ENCODE assay signal across 20 cellular contexts in the genomic region with DNA sequence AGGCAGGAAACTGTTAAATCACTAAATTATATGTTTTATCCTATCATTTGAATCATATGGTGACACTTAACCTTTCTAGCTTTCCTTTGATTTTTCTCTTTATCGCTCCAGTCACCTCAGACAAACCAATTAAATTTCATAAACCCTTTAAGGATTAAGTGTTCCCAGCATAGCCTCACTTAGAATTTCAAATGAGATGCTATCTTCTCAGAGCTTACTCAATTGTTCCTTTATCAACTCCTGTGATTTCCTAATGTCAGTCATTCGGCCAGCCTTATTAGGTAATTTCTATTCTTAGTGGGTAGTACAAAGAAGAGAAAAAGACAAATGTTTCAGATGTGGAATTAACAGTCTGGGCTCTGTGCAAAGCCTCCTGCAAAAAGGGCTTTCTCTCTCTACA.
DNase-seq lines count a peak whose midpoint lies in the region; ATAC-seq and TF ChIP-seq lines count a peak whose summit lies in the region.
"Had no signal": no experiment of that assay in that cellular context is flagged by ENCODE, and none has a peak within 500 bp of the region (broad histone marks: within the 10 kb centered on the region; RNA-seq: fewer than 3 reads in every experiment).

No MANE protein-coding gene starts in this region.

- no peaks in the 10 kb centered on the region for H3K36me3 ChIP-seq in adipocyte (ENCODE audit: control insufficient read depth, insufficient read depth, low read length, severe bottlenecking)
- no peaks in the 10 kb centered on the region for H3K36me3 ChIP-seq in neural cell (ENCODE audit: insufficient read depth, low read length)
- H3K36me3 ChIP-seq: Peyer's patch had no signal

- DNase-seq in NCI-H82 (lab: John Stamatoyannopoulos, UW) (peak; percentile 48), NCI-H82 treated with DMSO at 0.1 percent for 48 hours (lab: John Stamatoyannopoulos, UW; ENCODE audit: unreplicated experiment) (no peak), adipocyte (ENCODE audit: low read depth) (peak; percentile 45), Ammon's horn (ENCODE audit: low spot score) (no peak), retina (no peak)
- DNase-seq: C1 segment of cervical spinal cord, HFFc6, KBM-7, MM.1S, NCI-H1092 treated with DMSO at 0.1 percent for 48 hours, NCI-H1436 treated with DMSO at 0.1 percent for 48 hours, NCI-H2029, NCI-H345, NCI-H524, NCI-H774, Peyer's patch had no signal

- H3K9me2 ChIP-seq in neural cell (ENCODE audit: insufficient read depth, low read length) = no peaks in the 10 kb centered on the region

- TF ChIP-seq RAD21 in neural cell (conservative IDR thresholded peaks at IDR 0.05) = peak; percentile 49

- H3K27me3 ChIP-seq in adipocyte (replicated peaks; ENCODE audit: control insufficient read depth, insufficient read depth, low read length) (no peaks in the 10 kb centered on the region), neural cell (ENCODE audit: insufficient read depth, low read depth, low read length) (no peaks in the 10 kb centered on the region)
- H3K27me3 ChIP-seq: Peyer's patch had no signal

- TF ChIP-seq EP300 in neural cell (conservative IDR thresholded peaks at IDR 0.05; ENCODE audit: poor library complexity, severe bottlenecking) = peak; percentile 91

- H3K9ac ChIP-seq in adipocyte (ENCODE audit: low read length) = no peak overlapping the region
- H3K9ac ChIP-seq in neural cell (ENCODE audit: low read length) = peak overlapping the region; percentile 67

- ATAC-seq in HG03196 (IDR thresholded peaks at IDR 0.05; ENCODE audit: unreplicated experiment) = no peak
- ATAC-seq in GM19395 (IDR thresholded peaks at IDR 0.05; ENCODE audit: unreplicated experiment) = no peak

- no peak overlapping the region for H2AFZ ChIP-seq in neural cell (ENCODE audit: low read depth, low read length)

- no peak overlapping the region for H3K4me2 ChIP-seq in neural cell (ENCODE audit: low read length)

- no peak for TF ChIP-seq CTCF in neural cell (IDR thresholded peaks at IDR 0.05; ENCODE audit: poor library complexity, severe bottlenecking)

- H3K27ac ChIP-seq in neural cell (ENCODE audit: low read length) = peak overlapping the region; percentile 97
- H3K27ac ChIP-seq: 22Rv1, Peyer's patch had no signal

- peaks cover 13% of the 10 kb centered on the region for H3F3A ChIP-seq in neural cell (ENCODE audit: insufficient read depth, low read length, poor library complexity, severe bottlenecking)

- H3K9me3 ChIP-seq in adipocyte (ENCODE audit: control insufficient read depth, low read length) (peaks cover 15% of the 10 kb centered on the region), neural cell (ENCODE audit: low read length) (no peaks in the 10 kb centered on the region)
- H3K9me3 ChIP-seq: Peyer's patch had no signal

- no peaks in the 10 kb centered on the region for H4K20me1 ChIP-seq in neural cell (ENCODE audit: insufficient read depth)

- no peak overlapping the region for H3K4me3 ChIP-seq in adipocyte (ENCODE audit: low read length)
- H3K4me3 ChIP-seq in neural cell (ENCODE audit: low read length) = peak overlapping the region; percentile 20
- H3K4me3 ChIP-seq: Peyer's patch had no signal

- H3K4me1 ChIP-seq in adipocyte (ENCODE audit: control insufficient read depth, insufficient read depth, low read length) = no peaks in the 10 kb centered on the region
- H3K4me1 ChIP-seq: Peyer's patch had no signal

- no peaks in the 10 kb centered on the region for H3K79me2 ChIP-seq in neural cell (replicated peaks; ENCODE audit: insufficient read depth, low read length)

TF ChIP-seq in neural cell, 6 proteins besides CTCF, POLR2A, EP300 and RAD21:
- TF ChIP-seq TAF1 (IDR thresholded peaks at IDR 0.05; ENCODE audit: low read depth) (no peak), MXI1 (conservative IDR thresholded peaks at IDR 0.05; ENCODE audit: poor library complexity, severe bottlenecking) (no peak), POLR2AphosphoS5 (IDR thresholded peaks at IDR 0.05) (peak; percentile 59), EZH2 (IDR thresholded peaks at IDR 0.05; ENCODE audit: borderline replicate concordance, insufficient read depth, low read length, poor library complexity, severe bottlenecking) (no peak), SMC3 (conservative IDR thresholded peaks at IDR 0.05; ENCODE audit: poor library complexity) (peak; percentile 39)
- TF ChIP-seq, protein P1, sequence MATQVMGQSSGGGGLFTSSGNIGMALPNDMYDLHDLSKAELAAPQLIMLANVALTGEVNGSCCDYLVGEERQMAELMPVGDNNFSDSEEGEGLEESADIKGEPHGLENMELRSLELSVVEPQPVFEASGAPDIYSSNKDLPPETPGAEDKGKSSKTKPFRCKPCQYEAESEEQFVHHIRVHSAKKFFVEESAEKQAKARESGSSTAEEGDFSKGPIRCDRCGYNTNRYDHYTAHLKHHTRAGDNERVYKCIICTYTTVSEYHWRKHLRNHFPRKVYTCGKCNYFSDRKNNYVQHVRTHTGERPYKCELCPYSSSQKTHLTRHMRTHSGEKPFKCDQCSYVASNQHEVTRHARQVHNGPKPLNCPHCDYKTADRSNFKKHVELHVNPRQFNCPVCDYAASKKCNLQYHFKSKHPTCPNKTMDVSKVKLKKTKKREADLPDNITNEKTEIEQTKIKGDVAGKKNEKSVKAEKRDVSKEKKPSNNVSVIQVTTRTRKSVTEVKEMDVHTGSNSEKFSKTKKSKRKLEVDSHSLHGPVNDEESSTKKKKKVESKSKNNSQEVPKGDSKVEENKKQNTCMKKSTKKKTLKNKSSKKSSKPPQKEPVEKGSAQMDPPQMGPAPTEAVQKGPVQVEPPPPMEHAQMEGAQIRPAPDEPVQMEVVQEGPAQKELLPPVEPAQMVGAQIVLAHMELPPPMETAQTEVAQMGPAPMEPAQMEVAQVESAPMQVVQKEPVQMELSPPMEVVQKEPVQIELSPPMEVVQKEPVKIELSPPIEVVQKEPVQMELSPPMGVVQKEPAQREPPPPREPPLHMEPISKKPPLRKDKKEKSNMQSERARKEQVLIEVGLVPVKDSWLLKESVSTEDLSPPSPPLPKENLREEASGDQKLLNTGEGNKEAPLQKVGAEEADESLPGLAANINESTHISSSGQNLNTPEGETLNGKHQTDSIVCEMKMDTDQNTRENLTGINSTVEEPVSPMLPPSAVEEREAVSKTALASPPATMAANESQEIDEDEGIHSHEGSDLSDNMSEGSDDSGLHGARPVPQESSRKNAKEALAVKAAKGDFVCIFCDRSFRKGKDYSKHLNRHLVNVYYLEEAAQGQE (IDR thresholded peaks at IDR 0.05; ENCODE audit: borderline replicate concordance) = peak; percentile 77
TF ChIP-seq in neural cell: peak in this region for 3.

Comparison
In these comparisons a context has a peak if more than half of its experiments do, and no peak if none do; other contexts are left out.
1. DNase-seq: peak in NCI-H82 (single experiment) and adipocyte (single experiment); none in NCI-H82 treated with DMSO at 0.1 percent for 48 hours (single experiment), Ammon's horn (single experiment) and retina (single experiment).